8 cellular contexts compared by ENCODE assay signal in the genomic region with DNA sequence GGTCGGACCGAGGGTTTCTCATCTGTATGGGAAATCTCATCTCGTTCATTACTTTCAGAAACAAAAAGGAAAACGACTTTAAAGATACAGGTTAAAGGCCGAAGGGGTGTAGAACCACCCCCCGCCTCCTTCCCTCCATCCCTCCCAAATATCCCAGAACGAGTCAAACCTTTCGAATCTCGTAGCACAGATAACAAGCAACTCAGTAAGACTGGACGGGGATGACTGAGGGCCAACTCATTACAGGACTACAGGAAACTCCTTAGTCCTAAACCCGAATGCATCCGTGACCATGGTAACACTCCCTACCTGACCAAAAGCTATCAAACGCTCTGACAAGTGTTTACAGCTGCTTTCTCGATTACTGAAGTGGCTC. TPM values are rescaled to one million over a fixed set of nuclear protein-coding genes. Genes with fewer than 3 reads are reported as not detected.
A peak's percentile ranks its signal among the peaks of the same experiment; 100 is the strongest.
DNase-seq lines count a peak whose midpoint lies in the region; ATAC-seq and TF ChIP-seq lines count a peak whose summit lies in the region.
"Not testable (repeated sequence)": the region's sequence is repeated elsewhere in the genome, so short reads cannot be mapped to it uniquely, and the experiment has no call there.

No MANE protein-coding gene starts in this region.

- H4K20me1 ChIP-seq in PC-9 (ENCODE audit: insufficient read depth) = not testable (repeated sequence)

- BruUV-seq in PC-9 (replicated peaks; lab: Mats Ljungman, UMichigan) = not testable (repeated sequence)

- H3K27me3 ChIP-seq in PC-9 (ENCODE audit: insufficient read depth, low read depth); lower lobe of right lung (ENCODE audit: low read depth): not testable (repeated sequence)

- not testable (repeated sequence) for H2AFZ ChIP-seq in PC-9

- peak overlapping the region; percentile 74 for H3K27ac ChIP-seq in PC-9
- H3K27ac ChIP-seq in lower lobe of right lung = peak overlapping the region; percentile 24

- peak; percentile 73 for TF ChIP-seq POLR2A in erythroblast (IDR thresholded peaks at IDR 0.05; ENCODE audit: low read length)

- H3K79me2 ChIP-seq in PC-9 (ENCODE audit: low read depth) = not testable (repeated sequence)

- H3F3A ChIP-seq in PC-9 (ENCODE audit: insufficient read depth, low read depth) = peaks cover 13% of the 10 kb centered on the region; the same call in 1 of the 2 replicates

- POLR2A ChIA-PET in PC-9 (lab: Charles Lee; ENCODE audit: unreplicated experiment) = not testable (repeated sequence)

- H3K9me3 Mint-ChIP-seq in activated T-cell treated with anti-CD3 and anti-CD28 coated beads, Interleukin-2, amount 50 U/mL, for 72 hours = not testable (repeated sequence)

- peak overlapping the region; percentile 82 to 93 for H3K4me3 Mint-ChIP-seq in activated T-cell treated with anti-CD3 and anti-CD28 coated beads, Interleukin-2, amount 50 U/mL, for 72 hours

- in situ Hi-C loops in Caki2 (cut with HindIII; ENCODE audit: low pct_unique_long_range_greater_than_20kb, low sequenced_read_pairs) = not testable (repeated sequence)

- not testable (repeated sequence) for TF ChIP-seq CTCF in PC-9 (conservative IDR thresholded peaks at IDR 0.05); lower lobe of right lung (IDR thresholded peaks at IDR 0.05)

- not testable (repeated sequence) for H3K9me2 ChIP-seq in PC-9 (ENCODE audit: insufficient read depth)

- not testable (repeated sequence) for H3K36me3 Mint-ChIP-seq in activated T-cell treated with anti-CD3 and anti-CD28 coated beads, Interleukin-2, amount 50 U/mL, for 72 hours (ENCODE audit: insufficient read depth in 2 of 2)

- DNase-seq in Caki2 (ENCODE audit: low read depth) = peak; percentile 6
- DNase-seq in PC-9 = peak in 1 of 2 experiments; percentile 33
- peak; percentile 50 to 62 for DNase-seq in activated T-cell treated with anti-CD3 and anti-CD28 coated beads, Interleukin-2, amount 50 U/mL, for 72 hours
- DNase-seq in erythroblast (lab: John Stamatoyannopoulos, UW) = peak in 1 of 2 experiments; percentile 76
- not testable (repeated sequence) for DNase-seq in lower lobe of right lung
- DNase-seq in stimulated activated CD4-positive, alpha-beta T cell treated with anti-CD3 and anti-CD28 coated beads, Interleukin-4, amount 100 ng/mL, for 24 hours = peak; percentile 25

- peaks cover 11% of the 10 kb centered on the region for H3K4me1 Mint-ChIP-seq in activated T-cell treated with anti-CD3 and anti-CD28 coated beads, Interleukin-2, amount 50 U/mL, for 72 hours (ENCODE audit: low read depth)

- intact Hi-C loops in PC-9 (cut with micrococcal nuclease; ENCODE audit: unreplicated experiment); lower lobe of right lung (cut with DNase I): not testable (repeated sequence)

- H3K4me3 ChIP-seq in PC-9 = peak overlapping the region; percentile 65
- H3K4me3 ChIP-seq in lower lobe of right lung = peak overlapping the region; percentile 52

- not testable (repeated sequence) for H3K27me3 Mint-ChIP-seq in activated T-cell treated with anti-CD3 and anti-CD28 coated beads, Interleukin-2, amount 50 U/mL, for 72 hours (ENCODE audit: low read depth)

- not testable (repeated sequence) for H3K9me3 ChIP-seq in PC-9 (ENCODE audit: insufficient read depth, low read depth); lower lobe of right lung

- not testable (repeated sequence) for H3K4me1 ChIP-seq in PC-9 (replicated peaks; ENCODE audit: insufficient read depth); lower lobe of right lung

- H3K4me2 ChIP-seq in PC-9 = peak overlapping the region; percentile 93

- CTCF ChIA-PET in PC-9 (lab: Charles Lee) = not testable (repeated sequence)

- ATAC-seq in GM21526 (IDR thresholded peaks at IDR 0.05; ENCODE audit: low FRiP score, unreplicated experiment) (peak; percentile 9), HG03521 (IDR thresholded peaks at IDR 0.05; ENCODE audit: unreplicated experiment) (peak; percentile 17), lower lobe of right lung (peak; percentile 58 to 59)
- ATAC-seq in activated T-cell treated with anti-CD3 and anti-CD28 coated beads, Interleukin-2, amount 50 U/mL, for 72 hours (replicated peaks in 1 of 2) = peak; percentile 46 to 49

- not testable (repeated sequence) for H3K36me3 ChIP-seq in PC-9 (ENCODE audit: low read depth); lower lobe of right lung

- H3K27ac Mint-ChIP-seq in activated T-cell treated with anti-CD3 and anti-CD28 coated beads, Interleukin-2, amount 50 U/mL, for 72 hours = peak overlapping the region; percentile 98

RNA-seq across cellular contexts. Expression of a gene that starts 29.0 kb away (rescaled TPM):
- total RNA-seq in Caki2 (2014; rRNA removed; shearing (Covaris generic); ENCODE audit: low replicate concordance) = not detected in 2 replicates
- not detected in 2 replicates for total RNA-seq in PC-9 (2021)
- total RNA-seq in activated T-cell treated with anti-CD3 and anti-CD28 coated beads, Interleukin-2, amount 50 U/mL, for 72 hours = not detected
- total RNA-seq in lower lobe of right lung = 65.3 TPM

Comparison
In these comparisons a context has a peak if more than half of its experiments do, and no peak if none do; other contexts are left out.
1. RNA of a gene that starts 29.0 kb away (total RNA-seq): 65.3 TPM in lower lobe of right lung (single experiment); not detected in Caki2, not detected in PC-9 and not detected in activated T-cell treated with anti-CD3 and anti-CD28 coated beads, Interleukin-2, amount 50 U/mL, for 72 hours; every median in the first group is over 10 times any median in the second.
2. Peak in every context shown above with its lines, with median percentiles within 50 percentile points of each other: ATAC-seq.